In genomic region chr4:164606478-164606877, GRCh38 we compare ENCODE assay signal across 16 cellular contexts.
DNase-seq lines count a peak whose midpoint lies in the region; ATAC-seq and TF ChIP-seq lines count a peak whose summit lies in the region.
"Had no signal": no experiment of that assay in that cellular context is flagged by ENCODE, and none has a peak within 500 bp of the region (broad histone marks: within the 10 kb centered on the region; RNA-seq: fewer than 3 reads in every experiment).

No MANE protein-coding gene starts in this region.

- H3K79me2 ChIP-seq in MM.1S (ENCODE audit: low read length): no peaks in the 10 kb centered on the region

- no peak overlapping the region for H3K4me3 ChIP-seq in MM.1S (ENCODE audit: low read length)
- H3K4me3 ChIP-seq: lung, ovary had no signal

- H3K9ac ChIP-seq in MM.1S (ENCODE audit: low read length): no peak overlapping the region

- peaks cover 14% of the 10 kb centered on the region; the same call in 1 of the 2 replicates for H3K4me1 ChIP-seq in MM.1S (ENCODE audit: low read length)

- peaks cover 8% of the 10 kb centered on the region for H3K27me3 Mint-ChIP-seq in osteocyte (ENCODE audit: unreplicated experiment)
- H3K27me3 Mint-ChIP-seq: brain had no signal

- H3K4me1 Mint-ChIP-seq in osteocyte (ENCODE audit: unreplicated experiment): no peaks in the 10 kb centered on the region
- H3K4me1 Mint-ChIP-seq: brain had no signal

- no peaks in the 10 kb centered on the region for H3K36me3 ChIP-seq in MM.1S (replicated peaks; ENCODE audit: insufficient read depth, low read length)
- H3K36me3 ChIP-seq: ovary had no signal

- 0 out of 2 replicates have a peak overlapping the region, but pooled peaks have one; percentile 11 for H3K4me2 ChIP-seq in MM.1S (ENCODE audit: low read depth, low read length)

- H3K9me2 ChIP-seq in MM.1S (replicated peaks; ENCODE audit: insufficient read depth, low read length): no peaks in the 10 kb centered on the region

- H3K36me3 Mint-ChIP-seq in osteocyte (ENCODE audit: unreplicated experiment): no peaks in the 10 kb centered on the region
- H3K36me3 Mint-ChIP-seq: brain had no signal

- ATAC-seq in GM18861 (IDR thresholded peaks at IDR 0.05; ENCODE audit: unreplicated experiment): peak; percentile 98
- peak; percentile 96 for ATAC-seq in GM21423 (IDR thresholded peaks at IDR 0.05; ENCODE audit: unreplicated experiment)
- peak; percentile 75 for ATAC-seq in HG03025 (IDR thresholded peaks at IDR 0.05; ENCODE audit: low FRiP score, unreplicated experiment)
- ATAC-seq: activated T-cell treated with anti-CD3 and anti-CD28 coated beads, Interleukin-2, amount 50 U/mL, for 72 hours had no signal

- DNase-seq in MM.1S (peak; percentile 71), COLO829 (ENCODE audit: low spot score) (no peak), osteocyte (ENCODE audit: extremely low spot score, unreplicated experiment) (no peak), activated T-cell treated with anti-CD3 and anti-CD28 coated beads for 4 hours (no peak), GM19238 (ENCODE audit: insufficient read length, low spot score) (no peak)
- DNase-seq: activated T-cell treated with anti-CD3 and anti-CD28 coated beads, Interleukin-2, amount 50 U/mL, for 72 hours; NCI-H187; ovary; stimulated activated CD4-positive, alpha-beta T cell treated with anti-CD3 and anti-CD28 coated beads, Interleukin-2, amount 100 ng/mL, for 24 hours had no signal

- no peaks in the 10 kb centered on the region for H3K9me3 ChIP-seq in MM.1S (replicated peaks; ENCODE audit: insufficient read depth, low read length)
- H3K9me3 ChIP-seq: ovary had no signal

- no peak overlapping the region for H3K4me3 Mint-ChIP-seq in osteocyte (ENCODE audit: unreplicated experiment)
- H3K4me3 Mint-ChIP-seq: activated T-cell treated with anti-CD3 and anti-CD28 coated beads, Interleukin-2, amount 50 U/mL, for 72 hours; brain had no signal

- TF ChIP-seq CTCF in MM.1S (IDR thresholded peaks at IDR 0.05; ENCODE audit: low read length): no peak
- no peak for TF ChIP-seq CTCF in osteocyte (IDR thresholded peaks at IDR 0.05)

- H3K27ac ChIP-seq in MM.1S (ENCODE audit: low read length): no peak overlapping the region
- H3K27ac ChIP-seq: C4-2B, ovary, VCaP had no signal

- peaks cover 9% of the 10 kb centered on the region for H3K9me3 Mint-ChIP-seq in osteocyte (ENCODE audit: unreplicated experiment)

- no peak overlapping the region for H2AFZ ChIP-seq in MM.1S (ENCODE audit: low read length)

- H3K27ac Mint-ChIP-seq in osteocyte (ENCODE audit: unreplicated experiment): no peak overlapping the region
- H3K27ac Mint-ChIP-seq: activated T-cell treated with anti-CD3 and anti-CD28 coated beads, Interleukin-2, amount 50 U/mL, for 72 hours; brain had no signal

- H4K20me1 ChIP-seq in MM.1S (ENCODE audit: insufficient read depth, low read length): no peaks in the 10 kb centered on the region

- H3K27me3 ChIP-seq in MM.1S (replicated peaks; ENCODE audit: insufficient read depth, low read length): no peaks in the 10 kb centered on the region; the same call in 1 of the 2 replicates
- H3K27me3 ChIP-seq: ovary had no signal

- H3F3A ChIP-seq in MM.1S (ENCODE audit: insufficient read depth, low read length): no peaks in the 10 kb centered on the region
